2 cellular contexts compared by ENCODE assay signal in the genomic region with DNA sequence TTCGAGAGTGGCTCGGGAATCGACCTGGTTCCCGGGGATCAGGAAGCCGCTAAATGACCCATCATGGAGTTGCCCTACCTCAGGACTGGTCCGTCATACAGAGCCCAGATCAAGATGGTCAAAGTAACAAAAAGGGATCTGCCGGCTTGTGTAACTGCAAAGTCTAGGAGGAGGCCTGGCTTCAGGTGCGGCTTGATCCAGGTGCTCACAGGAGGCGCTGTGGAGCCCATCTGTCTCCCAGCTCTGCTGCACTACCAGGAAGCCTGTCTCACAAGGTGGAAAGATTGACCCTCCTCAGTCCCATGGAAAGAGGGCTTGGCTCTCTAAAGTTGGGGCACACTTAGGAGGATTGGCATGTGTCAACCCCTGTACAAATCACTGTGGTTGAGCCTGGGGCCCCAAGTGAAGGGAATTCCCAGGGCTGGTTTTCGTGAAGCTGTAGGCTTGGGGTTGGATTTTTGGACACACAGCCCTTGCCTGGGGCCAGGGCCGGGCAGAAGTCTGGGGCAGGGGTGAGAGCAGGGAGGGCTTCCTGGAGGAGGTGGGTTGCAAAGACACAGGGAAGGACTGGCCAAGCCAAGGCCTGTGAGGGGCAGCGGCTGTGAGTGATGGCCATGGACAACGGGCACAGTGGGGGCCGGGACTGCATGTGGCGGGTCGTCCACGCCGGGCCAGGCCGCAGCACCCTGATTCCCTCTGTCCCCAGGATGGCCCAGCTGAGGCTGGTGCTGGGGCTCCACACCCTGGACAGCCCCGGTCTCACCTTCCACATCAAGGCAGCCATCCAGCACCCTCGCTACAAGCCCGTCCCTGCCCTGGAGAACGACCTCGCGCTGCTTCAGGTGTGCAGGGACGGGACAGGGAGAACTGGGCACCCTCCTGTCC.
TF ChIP-seq lines count a peak whose summit lies in the region.

No MANE protein-coding gene starts in this region.

TF ChIP-seq in A549, 52 proteins besides CTCF, POLR2A, EP300 and RAD21:
- TF ChIP-seq ZFP36 (IDR thresholded peaks at IDR 0.05; ENCODE audit: borderline replicate concordance, partially characterized antibody) (peak; percentile 75), CHD4 (IDR thresholded peaks at IDR 0.05; ENCODE audit: borderline replicate concordance) (no peak), KDM1A (IDR thresholded peaks at IDR 0.05; ENCODE audit: low read depth) (no peak)
TF ChIP-seq in A549: peak in this region for 1.

TF ChIP-seq in WTC11, 78 proteins besides CTCF, POLR2A, EP300 and RAD21:
- TF ChIP-seq NR3C1 (CRISPR knock-in tag; conservative IDR thresholded peaks at IDR 0.05; ENCODE audit: low read depth) (no peak), JAZF1 (CRISPR knock-in tag; IDR thresholded peaks at IDR 0.05) (no peak), GTF2I (CRISPR knock-in tag; conservative IDR thresholded peaks at IDR 0.05) (peak; percentile 83)
